8 cellular contexts compared by ENCODE assay signal in the genomic region with DNA sequence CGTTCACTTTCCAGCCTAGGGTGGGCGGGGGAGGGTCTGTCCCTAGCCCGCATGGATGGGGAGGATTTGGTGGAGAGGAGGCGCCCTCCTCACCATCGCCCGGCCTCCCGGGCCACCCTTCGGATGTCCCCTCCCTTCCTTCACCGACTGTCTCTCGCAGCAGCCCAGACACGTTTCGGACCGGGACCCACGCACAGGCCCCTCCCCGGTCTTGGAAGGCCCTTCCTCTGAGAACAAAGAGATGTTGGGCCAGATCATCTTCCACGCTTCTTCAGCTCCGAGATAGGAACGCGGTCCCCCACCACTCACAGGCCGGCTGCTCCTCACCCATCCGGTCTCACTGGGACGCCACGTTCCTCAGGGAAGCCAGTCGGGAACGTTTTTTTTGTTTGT. TPM values are rescaled to one million over a fixed set of nuclear protein-coding genes. Genes with fewer than 3 reads are reported as not detected.
DNase-seq lines count a peak whose midpoint lies in the region; ATAC-seq and TF ChIP-seq lines count a peak whose summit lies in the region.

No MANE protein-coding gene starts in this region.

- TF ChIP-seq EP300 in transverse colon (IDR thresholded peaks at IDR 0.05; ENCODE audit: low read depth) = no peak

- no peaks in the 10 kb centered on the region for H3K9me3 Mint-ChIP-seq in activated CD8-positive, alpha-beta memory T cell treated with anti-CD3 and anti-CD28 coated beads, Interleukin-2, amount 10 ng/mL, durations not matched to agents 7 days and 5 days (ENCODE audit: low read depth)
- H3K9me3 Mint-ChIP-seq in memory B cell = no peaks in the 10 kb centered on the region

- CTCF ChIA-PET in activated CD8-positive, alpha-beta memory T cell treated with anti-CD3 and anti-CD28 coated beads, Interleukin-2, amount 10 ng/mL, durations not matched to agents 7 days and 5 days (lab: Charles Lee) = interaction anchor here (1.8 to 13.2 kb wide), 3 partner anchors 17 to 96 kb away, joined by 4 to 347 read pairs (median 13); no protein-coding TSS in a partner anchor

- peak overlapping the region; percentile 14 for H3K27ac Mint-ChIP-seq in activated CD8-positive, alpha-beta memory T cell treated with anti-CD3 and anti-CD28 coated beads, Interleukin-2, amount 10 ng/mL, durations not matched to agents 7 days and 5 days
- peak overlapping the region; percentile 87 for H3K27ac Mint-ChIP-seq in memory B cell

- intact Hi-C loops in dorsolateral prefrontal cortex (cut with DNase I) (no loop called here), transverse colon (cut with DNase I; ENCODE audit: low total_unique reads) (no loop called here)

- WGBS in transverse colon (ENCODE audit: low coverage in 1 of 2), 2 donors = 33% methylated on average over 25 of the region's 25 CpGs; no CpG with 5 or more reads in 1 of the 2 donors

- H3K27me3 Mint-ChIP-seq in activated CD8-positive, alpha-beta memory T cell treated with anti-CD3 and anti-CD28 coated beads, Interleukin-2, amount 10 ng/mL, durations not matched to agents 7 days and 5 days = peaks cover 2% of the 10 kb centered on the region
- H3K27me3 Mint-ChIP-seq in memory B cell = no peaks in the 10 kb centered on the region

- H3K36me3 ChIP-seq in transverse colon = no peaks in the 10 kb centered on the region

- no peak for TF ChIP-seq CTCF in dorsolateral prefrontal cortex (IDR thresholded peaks at IDR 0.05 in 54 of 56, conservative IDR thresholded peaks at IDR 0.05 in 2 of 56; ENCODE audit: low read depth in 1 of 56, partially characterized antibody in 56 of 56)
- no peak for TF ChIP-seq CTCF in transverse colon (IDR thresholded peaks at IDR 0.05)

- TF ChIP-seq POLR2A in transverse colon (IDR thresholded peaks at IDR 0.05) = no peak

- peaks cover 36% of the 10 kb centered on the region for H3K4me1 Mint-ChIP-seq in activated CD8-positive, alpha-beta memory T cell treated with anti-CD3 and anti-CD28 coated beads, Interleukin-2, amount 10 ng/mL, durations not matched to agents 7 days and 5 days
- H3K4me1 Mint-ChIP-seq in memory B cell = peaks cover 35% of the 10 kb centered on the region

- H3K36me3 Mint-ChIP-seq in activated CD8-positive, alpha-beta memory T cell treated with anti-CD3 and anti-CD28 coated beads, Interleukin-2, amount 10 ng/mL, durations not matched to agents 7 days and 5 days = peaks cover 22% of the 10 kb centered on the region
- H3K36me3 Mint-ChIP-seq in memory B cell = peaks cover 15% of the 10 kb centered on the region

- in situ Hi-C loops in transverse colon (cut with MboI; ENCODE audit: low pct_ligation_motif_present in 1 of 4, low pct_unique_long_range_greater_than_20kb in 1 of 4, low sequenced_read_pairs in 3 of 4) = no loop called here

- H3K9me3 ChIP-seq in transverse colon = no peaks in the 10 kb centered on the region

- no peak overlapping the region for H3K4me3 Mint-ChIP-seq in activated CD8-positive, alpha-beta memory T cell treated with anti-CD3 and anti-CD28 coated beads, Interleukin-2, amount 10 ng/mL, durations not matched to agents 7 days and 5 days
- peak overlapping the region; percentile 74 for H3K4me3 Mint-ChIP-seq in memory B cell

- peaks cover 8 to 29% (median 21%) of the 10 kb centered on the region in 4 donors for H3K4me1 ChIP-seq in transverse colon

- no peak for ATAC-seq in activated CD8-positive, alpha-beta memory T cell treated with anti-CD3 and anti-CD28 coated beads, Interleukin-2, amount 10 ng/mL, durations not matched to agents 7 days and 5 days
- ATAC-seq in memory B cell (ENCODE audit: low read depth) = no peak
- ATAC-seq in HG02763 (IDR thresholded peaks at IDR 0.05; ENCODE audit: unreplicated experiment) = no peak

- no peaks in the 10 kb centered on the region for H3K27me3 ChIP-seq in dorsolateral prefrontal cortex
- no peaks in the 10 kb centered on the region for H3K27me3 ChIP-seq in transverse colon

- DNase-seq in activated CD8-positive, alpha-beta memory T cell treated with anti-CD3 and anti-CD28 coated beads, Interleukin-2, amount 10 ng/mL, durations not matched to agents 7 days and 5 days = no peak
- no peak for DNase-seq in activated CD8-positive, alpha-beta memory T cell treated with anti-CD3 and anti-CD28 coated beads, Interleukin-2, amount 50 U/mL, for 48 hours
- DNase-seq in dorsolateral prefrontal cortex (no peak), memory B cell (ENCODE audit: low spot score in 2 of 2) (no peak), transverse colon (no peak), germinal center (ENCODE audit: low spot score) (no peak), NCI-H2196 (lab: John Stamatoyannopoulos, UW; ENCODE audit: unreplicated experiment) (no peak)

- H3K4me3 ChIP-seq in dorsolateral prefrontal cortex (peak overlapping the region; percentile 63 to 94 (median 86)), transverse colon (peak overlapping the region; percentile 1 to 57 (median 48))

- H3K27ac ChIP-seq in dorsolateral prefrontal cortex (peak overlapping the region in 57 of 59 donors; percentile 32 to 89 (median 77)), transverse colon (peak overlapping the region; percentile 51 to 74 (median 62))

RNA-seq across cellular contexts. Expression of a gene that starts 0.6 kb away (rescaled TPM):
- total RNA-seq in activated CD8-positive, alpha-beta memory T cell treated with anti-CD3 and anti-CD28 coated beads, Interleukin-2, amount 10 ng/mL, durations not matched to agents 7 days and 5 days = 10 to 100 TPM; 51.4 to 53.5 TPM
- 10 to 100 TPM; 23.7 to 41.9 (median 31.9) TPM for total RNA-seq in dorsolateral prefrontal cortex
- total RNA-seq in transverse colon = 100 to 1,000 TPM in 1 of 4 donors, 10 to 100 TPM in 3; 20.6 to 249 (median 26.3) TPM

RNA-seq across cellular contexts. Expression of a gene that starts 7.7 kb away (rescaled TPM):
- 1 to 10 TPM; 1.8 to 2.6 TPM for total RNA-seq in activated CD8-positive, alpha-beta memory T cell treated with anti-CD3 and anti-CD28 coated beads, Interleukin-2, amount 10 ng/mL, durations not matched to agents 7 days and 5 days
- total RNA-seq in dorsolateral prefrontal cortex = 10 to 100 TPM in 5 of 120 experiments, 1 to 10 TPM in 115; 1.2 to 13.2 (median 5.0) TPM
- 1 to 10 TPM in 1 of 4 donors, not detected in 3; 4.6 TPM for total RNA-seq in transverse colon

RNA-seq across cellular contexts. Expression of a gene that starts 21.5 kb away (rescaled TPM):
- total RNA-seq in activated CD8-positive, alpha-beta memory T cell treated with anti-CD3 and anti-CD28 coated beads, Interleukin-2, amount 10 ng/mL, durations not matched to agents 7 days and 5 days = 10 to 100 TPM; 64.7 to 71.4 TPM
- total RNA-seq in dorsolateral prefrontal cortex (10 to 100 TPM; 13.2 to 58.0 (median 23.6) TPM), transverse colon (10 to 100 TPM; 16.7 to 66.1 (median 47.3) TPM)

RNA-seq across cellular contexts. Expression of a gene that starts 38.9 kb away (rescaled TPM):
- total RNA-seq in activated CD8-positive, alpha-beta memory T cell treated with anti-CD3 and anti-CD28 coated beads, Interleukin-2, amount 10 ng/mL, durations not matched to agents 7 days and 5 days = 10 to 100 TPM; 75.7 to 93.5 TPM
- 100 to 1,000 TPM in 113 of 120 experiments, 10 to 100 TPM in 7; 52.7 to 225 (median 137) TPM for total RNA-seq in dorsolateral prefrontal cortex
- 10 to 100 TPM; 41.0 to 80.4 (median 75.7) TPM for total RNA-seq in transverse colon

RNA-seq across cellular contexts. Expression of a gene that starts 42.5 kb away (rescaled TPM):
- total RNA-seq in activated CD8-positive, alpha-beta memory T cell treated with anti-CD3 and anti-CD28 coated beads, Interleukin-2, amount 10 ng/mL, durations not matched to agents 7 days and 5 days = 100 to 1,000 TPM in 1 of 2 experiments, 10 to 100 TPM in 1; 60.8 to 116 TPM
- total RNA-seq in dorsolateral prefrontal cortex = 100 to 1,000 TPM in 117 of 120 experiments, 10 to 100 TPM in 3; 73.1 to 300 (median 141) TPM
- 100 to 1,000 TPM in 2 of 4 donors, 10 to 100 TPM in 2; 77.0 to 230 (median 96.7) TPM for total RNA-seq in transverse colon
